In genomic region chr21:43689556-43690337, GRCh38 we compare ENCODE assay signal across 22 cellular contexts. TPM values are rescaled to one million over a fixed set of nuclear protein-coding genes. Genes with fewer than 3 reads are reported as not detected.
A peak's percentile ranks its signal among the peaks of the same experiment; 100 is the strongest.
DNase-seq lines count a peak whose midpoint lies in the region; ATAC-seq, FAIRE-seq and TF ChIP-seq lines count a peak whose summit lies in the region.
"Had no signal": no experiment of that assay in that cellular context is flagged by ENCODE, and none has a peak within 500 bp of the region (broad histone marks: within the 10 kb centered on the region; RNA-seq: fewer than 3 reads in every experiment).

No MANE protein-coding gene starts in this region.

- no peak overlapping the region for H4K8ac ChIP-seq in H1 (ENCODE audit: extremely low read depth, insufficient read depth, low read length)

- no peak for TF ChIP-seq POLR2A in H1 (IDR thresholded peaks at IDR 0.05; ENCODE audit: control extremely low read depth in 1 of 2, low read depth in 2 of 2, low read length in 2 of 2)

- H3K4me2 ChIP-seq in H1 (ENCODE audit: insufficient read depth in 1 of 2, low read depth in 2 of 2, low read length in 2 of 2) = no peak overlapping the region

- 95% methylated on average over 32 of the region's 32 CpGs; no CpG with 5 or more reads in 1 of the 2 experiments for WGBS in H1 (ENCODE audit: extremely low coverage in 1 of 2, insufficient coverage in 1 of 2, insufficient read length in 1 of 2, insufficient replicate concordance in 2 of 2, low coverage in 1 of 2, low lambda C conversion rate in 2 of 2, missing lambda C conversion rate in 1 of 2), 2 experiments

- FAIRE-seq in H1 (lab: Jason Lieb, UNC) = no peak
- FAIRE-seq: A204.1, D721Med, RCC 7860 had no signal

- no peak overlapping the region for H3K56ac ChIP-seq in H1 (replicated peaks; ENCODE audit: insufficient read length, low read depth, low read length)

- no peak overlapping the region for H4K5ac ChIP-seq in H1 (ENCODE audit: insufficient read length, low read depth, low read length)

- peak; percentile 33 for DNase-seq in activated effector memory CD4-positive, alpha-beta T cell treated with anti-CD3 and anti-CD28 coated beads, Interleukin-2, amount 50 U/mL, for 16 hours
- DNase-seq in activated effector memory CD4-positive, alpha-beta T cell treated with Interleukin-2 at 50 U/mL for 16 hours = no peak
- no peak for DNase-seq in H1 (ENCODE audit: low read depth in 1 of 2, low spot score in 2 of 2)
- no peak for DNase-seq in DMS53 (lab: John Stamatoyannopoulos, UW)
- DNase-seq in activated T-cell treated with anti-CD3 and anti-CD28 coated beads, Interleukin-2, amount 50 U/mL, for 48 hours = no peak
- DNase-seq: EL, GF-D8, H9, KG1, NCI-H1092, NCI-H1436, NCI-H2029, NCI-H2171, NCI-H345, NCI-H524 treated with DMSO at 0.1 percent for 48 hours, NCI-H82, Right ventricle myocardium superior had no signal

- no peak overlapping the region for H3K4ac ChIP-seq in H1 (replicated peaks; ENCODE audit: insufficient read length, low read depth, low read length)

- H3K4me1 ChIP-seq in H1 (replicated peaks in 1 of 4; ENCODE audit: control insufficient read depth in 3 of 4, insufficient read depth in 4 of 4, low read length in 3 of 4) = no peaks in the 10 kb centered on the region

- TF ChIP-seq RAD21 in H1 (IDR thresholded peaks at IDR 0.05 in 1 of 2, conservative IDR thresholded peaks at IDR 0.05 in 1 of 2; ENCODE audit: low read depth in 2 of 2, low read length in 2 of 2) = no peak

- no peaks in the 10 kb centered on the region for H3K27me3 ChIP-seq in H1 (replicated peaks in 1 of 4; ENCODE audit: control insufficient read depth in 3 of 4, extremely low read depth in 1 of 4, insufficient read depth in 3 of 4, low read length in 3 of 4)

- POLR2A ChIA-PET in H1 (lab: Charles Lee; ENCODE audit: partially characterized antibody) = interaction anchor here (0.9 to 2.5 kb wide), 4 partner anchors 8 to 28 kb away, joined by 3 to 10 read pairs (median 5); no protein-coding TSS in a partner anchor

- no peak overlapping the region for H3K14ac ChIP-seq in H1 (ENCODE audit: insufficient read length)

- H2BK12ac ChIP-seq in H1 (ENCODE audit: low read depth, low read length) = no peak overlapping the region

- no peak for TF ChIP-seq EP300 in H1 (IDR thresholded peaks at IDR 0.05; ENCODE audit: borderline replicate concordance in 1 of 2, low read depth in 2 of 2, low read length in 2 of 2)

- H4K20me1 ChIP-seq in H1 (replicated peaks in 1 of 2; ENCODE audit: control insufficient read depth in 1 of 2, insufficient read depth in 2 of 2, low read length in 2 of 2) = peaks cover 2 to 10% of the 10 kb centered on the region in 2 experiments

- H2BK20ac ChIP-seq in H1 (ENCODE audit: low read length) = no peak overlapping the region

- no peaks in the 10 kb centered on the region for H3K9me3 ChIP-seq in H1 (ENCODE audit: insufficient read depth in 2 of 2, low read depth in 1 of 2, low read length in 1 of 2)

- H2BK15ac ChIP-seq in H1 (ENCODE audit: low read length) = no peak overlapping the region

- CTCF ChIA-PET in H1 (lab: Charles Lee; ENCODE audit: partially characterized antibody) = interaction anchor here (1.2 to 3.1 kb wide), 2 partner anchors 9 to 39 kb away, joined by 4 to 8 read pairs; no protein-coding TSS in a partner anchor

- no peak for ATAC-seq in GM21390 (IDR thresholded peaks at IDR 0.05; ENCODE audit: unreplicated experiment)

- H3K36me3 ChIP-seq in H1 (ENCODE audit: control insufficient read depth in 2 of 4, insufficient read depth in 4 of 4, low read length in 3 of 4) = peaks cover 43 to 92% (median 82%) of the 10 kb centered on the region in 4 experiments

- H3K79me1 ChIP-seq in H1 (ENCODE audit: low read depth, low read length) = 0 out of 2 replicates have a peak, but pooled peaks cover 2% of the 10 kb centered on the region

- H4K91ac ChIP-seq in H1 (replicated peaks; ENCODE audit: insufficient read length, low read length) = no peak overlapping the region

- no peak for TF ChIP-seq CTCF in H1 (IDR thresholded peaks at IDR 0.05; ENCODE audit: control extremely low read depth in 1 of 3, insufficient read depth in 1 of 3, low read depth in 1 of 3, low read length in 3 of 3)

- H3K27ac ChIP-seq in H1 (ENCODE audit: low read depth, low read length) = no peak overlapping the region

- no peak overlapping the region for H2BK120ac ChIP-seq in H1 (replicated peaks; ENCODE audit: low read depth, low read length)

- no peak overlapping the region for H3K4me3 ChIP-seq in H1 (ENCODE audit: extremely low read depth in 1 of 4, insufficient read depth in 2 of 4, low read depth in 3 of 4, low read length in 4 of 4)

- H2AK5ac ChIP-seq in H1 (ENCODE audit: low read depth, low read length) = no peak overlapping the region

- H3K18ac ChIP-seq in H1 (ENCODE audit: extremely low read depth, low read length) = no peak overlapping the region

- no peak overlapping the region for H2BK5ac ChIP-seq in H1 (ENCODE audit: low read depth, low read length)

- no peaks in the 10 kb centered on the region for H3K23me2 ChIP-seq in H1 (ENCODE audit: low read depth, low read length)

- no peak overlapping the region for H3K9ac ChIP-seq in H1 (replicated peaks in 1 of 4; ENCODE audit: extremely low read depth in 1 of 4, low read depth in 3 of 4, low read length in 3 of 4)

- H3K23ac ChIP-seq in H1 (ENCODE audit: insufficient read length) = no peak overlapping the region

- no peaks in the 10 kb centered on the region for H3K79me2 ChIP-seq in H1 (ENCODE audit: control insufficient read depth in 1 of 2, insufficient read depth in 2 of 2, low read length in 2 of 2)

- no peak overlapping the region for H2AFZ ChIP-seq in H1 (ENCODE audit: low read length)

TF ChIP-seq in PFSK-1, 5 proteins besides CTCF, POLR2A, EP300 and RAD21 (continues in another document):
- no peak for TF ChIP-seq SIN3A (IDR thresholded peaks at IDR 0.05; ENCODE audit: borderline replicate concordance, insufficient read depth, low read length)

TF ChIP-seq in H1, 55 proteins besides CTCF, POLR2A, EP300 and RAD21:
- TF ChIP-seq POLR2AphosphoS5 (IDR thresholded peaks at IDR 0.05; ENCODE audit: low read depth, low read length) = peak; percentile 17; the same call in 1 of the 2 replicates
- TF ChIP-seq RXRA (IDR thresholded peaks at IDR 0.05; ENCODE audit: insufficient read depth, low read depth, low read length) = no peak

RNA-seq across cellular contexts. Expression of gene PDXK, which starts 29.2 kb away (rescaled TPM):
- 208 TPM for polyA plus RNA-seq in PFSK-1 (2012; ENCODE audit: insufficient read length, low read depth)
- 112 and 116 TPM in 2 replicates for total RNA-seq in H1 (2021; fragmentation: NEBNext Ultra II Directional; extraction: Animal tissue kit (Norgen Biotek cat#: 25700))
- polyA plus RNA-seq in H1 (2011; rRNA removed) = 78.0 and 98.0 TPM in 2 replicates
- polyA plus RNA-seq in H1 (2011; cell fraction: cytosol; rRNA removed) = 101 TPM
- polyA plus RNA-seq in H1 (2011; cell fraction: nucleus; rRNA removed) = 89.3 TPM
- 67.6 to 101 TPM (median 96.1 TPM) in 4 replicates for polyA plus RNA-seq in H1 (2012, experiment 1 of 2)
- 57.4 TPM for polyA plus RNA-seq in H1 (2012, experiment 2 of 2)
- 51.4 TPM for polyA plus RNA-seq in H1 (2013, experiment 1 of 2)
- 46.9 TPM for polyA plus RNA-seq in H1 (2013, experiment 2 of 2)
- 109 and 120 TPM in 2 replicates for polyA minus RNA-seq in H1 (2011; rRNA and poly(A)+ RNA removed)
- polyA minus RNA-seq in H1 (2011; cell fraction: cytosol; rRNA and poly(A)+ RNA removed) = 67.0 TPM
- polyA minus RNA-seq in H1 (2011; cell fraction: nucleus; rRNA and poly(A)+ RNA removed) = 33.6 TPM

RNA-seq across cellular contexts. Expression of gene RRP1B, which starts 30.4 kb away (rescaled TPM):
- 41.6 TPM for polyA plus RNA-seq in PFSK-1 (2012; ENCODE audit: insufficient read length, low read depth)
- total RNA-seq in H1 (2021; fragmentation: NEBNext Ultra II Directional; extraction: Animal tissue kit (Norgen Biotek cat#: 25700)) = 96.7 and 97.3 TPM in 2 replicates
- polyA plus RNA-seq in H1 (2011; rRNA removed) = 25.8 and 27.0 TPM in 2 replicates
- 26.8 TPM for polyA plus RNA-seq in H1 (2011; cell fraction: cytosol; rRNA removed)
- polyA plus RNA-seq in H1 (2011; cell fraction: nucleus; rRNA removed) = 33.9 TPM
- polyA plus RNA-seq in H1 (2012, experiment 1 of 2) = 43.2 to 52.8 TPM (median 48.2 TPM) in 4 replicates
- polyA plus RNA-seq in H1 (2012, experiment 2 of 2) = 12.0 TPM
- 49.1 TPM for polyA plus RNA-seq in H1 (2013, experiment 1 of 2)
- 49.5 TPM for polyA plus RNA-seq in H1 (2013, experiment 2 of 2)
- 42.4 and 47.6 TPM in 2 replicates for polyA minus RNA-seq in H1 (2011; rRNA and poly(A)+ RNA removed)
- polyA minus RNA-seq in H1 (2011; cell fraction: cytosol; rRNA and poly(A)+ RNA removed) = 38.3 TPM
- polyA minus RNA-seq in H1 (2011; cell fraction: nucleus; rRNA and poly(A)+ RNA removed) = 28.8 TPM

RNA-seq across cellular contexts. Expression of gene HSF2BP, which starts 30.5 kb away (rescaled TPM):
- 0.58 TPM for polyA plus RNA-seq in PFSK-1 (2012; ENCODE audit: insufficient read length, low read depth)
- 0.71 and 0.93 TPM in 2 replicates for total RNA-seq in H1 (2021; fragmentation: NEBNext Ultra II Directional; extraction: Animal tissue kit (Norgen Biotek cat#: 25700))
- polyA plus RNA-seq in H1 (2011; rRNA removed) = 0.51 and 0.52 TPM in 2 replicates
- 0.83 TPM for polyA plus RNA-seq in H1 (2011; cell fraction: cytosol; rRNA removed)
- 0.76 TPM for polyA plus RNA-seq in H1 (2011; cell fraction: nucleus; rRNA removed)
- polyA plus RNA-seq in H1 (2012, experiment 1 of 2) = 0.50 to 0.85 TPM (median 0.63 TPM) in 4 replicates
- 0.30 TPM for polyA plus RNA-seq in H1 (2012, experiment 2 of 2)
- polyA plus RNA-seq in H1 (2013, experiment 1 of 2) = 0.43 TPM
- polyA plus RNA-seq in H1 (2013, experiment 2 of 2) = 0.46 TPM
- 0.68 and 1.1 TPM in 2 replicates for polyA minus RNA-seq in H1 (2011; rRNA and poly(A)+ RNA removed)
- polyA minus RNA-seq in H1 (2011; cell fraction: cytosol; rRNA and poly(A)+ RNA removed) = 1.2 TPM
- 2.4 TPM for polyA minus RNA-seq in H1 (2011; cell fraction: nucleus; rRNA and poly(A)+ RNA removed)
- total RNA-seq: Right ventricle myocardium superior had no signal
